ENCODE assay signal across 5 cellular contexts in the genomic region with DNA sequence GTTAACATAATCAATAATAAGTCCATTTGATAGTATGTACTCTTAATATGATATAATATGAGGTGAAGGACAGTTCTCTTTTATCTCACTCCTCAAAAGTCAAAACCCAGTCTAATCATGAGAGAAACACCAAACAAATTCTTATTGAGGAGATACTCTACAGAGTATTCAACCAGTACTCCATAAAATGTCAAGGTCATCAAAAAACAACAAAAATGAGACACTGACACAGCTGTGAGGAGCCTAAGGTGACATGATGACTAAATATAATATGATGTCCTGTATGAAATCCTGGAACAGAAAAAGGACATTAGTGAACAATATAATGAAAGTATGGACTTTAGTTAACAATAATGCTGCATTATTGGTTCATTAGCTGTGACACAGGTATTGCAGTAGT.
"Had no signal": no experiment of that assay in that cellular context is flagged by ENCODE, and none has a peak within 500 bp of the region (broad histone marks: within the 10 kb centered on the region; RNA-seq: fewer than 3 reads in every experiment).

No MANE protein-coding gene starts in this region.

- FAIRE-seq: HTR-8/SVneo had no signal

- H3K27ac ChIP-seq: HL-60, KMS-11 had no signal

- DNase-seq: KBM-7, KG1 had no signal

- H3K4me2 ChIP-seq: KMS-11 had no signal

- H3K9ac ChIP-seq: KMS-11 had no signal
